Comparison of ENCODE assay signal across 22 cellular contexts in genomic region chr3:128984596-128984995, GRCh38. TPM values are rescaled to one million over a fixed set of nuclear protein-coding genes. Genes with fewer than 3 reads are reported as not detected.
"Had no signal": no experiment of that assay in that cellular context is flagged by ENCODE, and none has a peak within 500 bp of the region (broad histone marks: within the 10 kb centered on the region; RNA-seq: fewer than 3 reads in every experiment).

No MANE protein-coding gene starts in this region.

- H3K4me3 ChIP-seq: gastrocnemius medialis, heart right ventricle, lung, pancreas, tibial nerve, vagina had no signal

- H3K27me3 Mint-ChIP-seq: activated naive CD8-positive, alpha-beta T cell; dendritic cell treated with granulocyte-macrophage colony-stimulating factor and Interleukin-4, amounts not matched to agents 40 ng/mL and 50 ng/mL, for 4 days had no signal

- DNase-seq: activated CD4-positive, alpha-beta T cell treated with anti-CD3 and anti-CD28 coated beads, Interleukin-2, amount 10 ng/mL, durations not matched to agents 24 days and 14 days; activated CD8-positive, alpha-beta memory T cell treated with anti-CD3 and anti-CD28 coated beads, Interleukin-2, amount 50 U/mL, for 4 hours; activated CD8-positive, alpha-beta T cell treated with anti-CD3 and anti-CD28 coated beads, Interleukin-2, amount 10 ng/mL, durations not matched to agents 7 days and 5 days; activated gamma-delta T cell; activated T-cell treated with anti-CD3 and anti-CD28 coated beads, Interleukin-2, amount 50 U/mL, for 72 hours; cerebellar nuclear complex; effector memory CD4-positive, alpha-beta T cell; gastrocnemius medialis; heart right ventricle; pancreas; stimulated activated CD4-positive, alpha-beta T cell treated with anti-CD3 and anti-CD28 coated beads, Interleukin-2, amount 100 ng/mL, for 48 hours; stimulated activated naive B cell treated with anti-CD40 and anti-IgM and Interleukin-4, amounts not matched to agents 10 μg/mL and 1 μg/mL and 100 μg/mL, for 72 hours; SW 1271 had no signal

- H3K27ac Mint-ChIP-seq: activated CD4-positive, alpha-beta T cell treated with anti-CD3 and anti-CD28 coated beads, Interleukin-2, amount 10 ng/mL, durations not matched to agents 24 days and 14 days; activated CD8-positive, alpha-beta T cell treated with anti-CD3 and anti-CD28 coated beads, Interleukin-2, amount 10 ng/mL, durations not matched to agents 7 days and 5 days; activated naive CD8-positive, alpha-beta T cell; activated T-cell treated with anti-CD3 and anti-CD28 coated beads, Interleukin-2, amount 50 U/mL, for 72 hours; dendritic cell treated with granulocyte-macrophage colony-stimulating factor and Interleukin-4, amounts not matched to agents 40 ng/mL and 50 ng/mL, for 4 days; stimulated activated naive B cell treated with anti-CD40 and anti-IgM and Interleukin-4, amounts not matched to agents 10 μg/mL and 1 μg/mL and 100 μg/mL, for 72 hours; WTC11 had no signal

- H3K4me3 Mint-ChIP-seq: activated CD4-positive, alpha-beta T cell treated with anti-CD3 and anti-CD28 coated beads, Interleukin-2, amount 10 ng/mL, durations not matched to agents 24 days and 14 days; activated CD8-positive, alpha-beta T cell treated with anti-CD3 and anti-CD28 coated beads, Interleukin-2, amount 10 ng/mL, durations not matched to agents 7 days and 5 days; activated naive CD8-positive, alpha-beta T cell; activated T-cell treated with anti-CD3 and anti-CD28 coated beads, Interleukin-2, amount 50 U/mL, for 72 hours; brain; dendritic cell treated with granulocyte-macrophage colony-stimulating factor and Interleukin-4, amounts not matched to agents 40 ng/mL and 50 ng/mL, for 4 days; stimulated activated naive B cell treated with anti-CD40 and anti-IgM and Interleukin-4, amounts not matched to agents 10 μg/mL and 1 μg/mL and 100 μg/mL, for 72 hours; WTC11 had no signal

- H3K4me1 ChIP-seq: gastrocnemius medialis, heart right ventricle, pancreas, tibial nerve, vagina had no signal

- H3K9me3 Mint-ChIP-seq: activated CD4-positive, alpha-beta T cell treated with anti-CD3 and anti-CD28 coated beads, Interleukin-2, amount 10 ng/mL, durations not matched to agents 24 days and 14 days; activated T-cell treated with anti-CD3 and anti-CD28 coated beads, Interleukin-2, amount 50 U/mL, for 72 hours; brain; dendritic cell treated with granulocyte-macrophage colony-stimulating factor and Interleukin-4, amounts not matched to agents 40 ng/mL and 50 ng/mL, for 4 days; stimulated activated naive B cell treated with anti-CD40 and anti-IgM and Interleukin-4, amounts not matched to agents 10 μg/mL and 1 μg/mL and 100 μg/mL, for 72 hours; WTC11 had no signal

- H3K36me3 ChIP-seq: gastrocnemius medialis, heart right ventricle, pancreas, tibial nerve, vagina had no signal

- H3K4me1 Mint-ChIP-seq: activated CD4-positive, alpha-beta T cell treated with anti-CD3 and anti-CD28 coated beads, Interleukin-2, amount 10 ng/mL, durations not matched to agents 24 days and 14 days had no signal

- H3K27ac ChIP-seq: gastrocnemius medialis, heart right ventricle, pancreas, tibial nerve, vagina had no signal

- H3K36me3 Mint-ChIP-seq: activated naive CD8-positive, alpha-beta T cell; brain; stimulated activated naive B cell treated with anti-CD40 and anti-IgM and Interleukin-4, amounts not matched to agents 10 μg/mL and 1 μg/mL and 100 μg/mL, for 72 hours; WTC11 had no signal

- H3K27me3 ChIP-seq: gastrocnemius medialis, heart right ventricle, pancreas, tibial nerve, vagina had no signal

- ATAC-seq: activated CD8-positive, alpha-beta T cell treated with anti-CD3 and anti-CD28 coated beads, Interleukin-2, amount 10 ng/mL, durations not matched to agents 7 days and 5 days; activated T-cell treated with anti-CD3 and anti-CD28 coated beads, Interleukin-2, amount 50 U/mL, for 72 hours; gastrocnemius medialis; heart right ventricle; pancreas; stimulated activated naive B cell treated with anti-CD40 and anti-IgM and Interleukin-4, amounts not matched to agents 10 μg/mL and 1 μg/mL and 100 μg/mL, for 72 hours had no signal

- H3K9me3 ChIP-seq: gastrocnemius medialis, heart right ventricle, pancreas, tibial nerve, vagina had no signal

RNA-seq across cellular contexts. Expression of gene CFAP92, which starts 9.3 kb away (rescaled TPM):
- total RNA-seq: activated CD4-positive, alpha-beta T cell treated with anti-CD3 and anti-CD28 coated beads, Interleukin-2, amount 10 ng/mL, durations not matched to agents 24 days and 14 days; T-helper 2 cell treated with Interferon-gamma antibody and Interleukin-4, amounts not matched to agents 100 ng/mL and 5 ng/mL, for 36 hours; vagina had no signal

RNA-seq across cellular contexts. Expression of gene EFCC1, which starts 16.5 kb away (rescaled TPM):
- total RNA-seq: renal cortical epithelial cell had no signal
